In genomic region chr9:93190133-93190525, GRCh38 we compare ENCODE assay signal across 21 cellular contexts.
"Had no signal": no experiment of that assay in that cellular context is flagged by ENCODE, and none has a peak within 500 bp of the region (broad histone marks: within the 10 kb centered on the region; RNA-seq: fewer than 3 reads in every experiment).

No MANE protein-coding gene starts in this region.

- H3K27ac ChIP-seq: epithelial cell of prostate, psoas muscle, suprapubic skin, thyroid gland had no signal

- H3K4me1 ChIP-seq: thyroid gland had no signal

- H3K4me3 ChIP-seq: esophagus squamous epithelium, lung, psoas muscle, suprapubic skin, thyroid gland had no signal

- H3K36me3 ChIP-seq: esophagus squamous epithelium, suprapubic skin, thyroid gland had no signal

- ATAC-seq: effector memory CD8-positive, alpha-beta T cell; left lobe of liver had no signal

- DNase-seq: central memory CD4-positive, alpha-beta T cell; cortex of kidney; effector memory CD8-positive, alpha-beta T cell; esophagus squamous epithelium; foreskin fibroblast; head of caudate nucleus; kidney glomerular epithelial cell; mesenchymal stem cell; midbrain; naive B cell; retina; small intestine; stimulated activated CD4-positive, alpha-beta T cell treated with anti-CD3 and anti-CD28 coated beads, Interleukin-12 subunit alpha, Interleukin-12 subunit beta, amount 100 ng/mL, for 4 hours; stimulated activated CD4-positive, alpha-beta T cell treated with anti-CD3 and anti-CD28 coated beads, Interleukin-2, amount 100 ng/mL, for 48 hours; stimulated activated naive CD4-positive, alpha-beta T cell treated with Interleukin-2 at 50 U/mL for 16 hours; thyroid gland had no signal

- H3K9me3 ChIP-seq: esophagus squamous epithelium, psoas muscle, suprapubic skin, thyroid gland had no signal

- H3K27me3 ChIP-seq: suprapubic skin, thyroid gland had no signal
